Comparison of ENCODE assay signal across 25 cellular contexts in genomic region chr1:224779491-224780020, GRCh38.
DNase-seq lines count a peak whose midpoint lies in the region; ATAC-seq and TF ChIP-seq lines count a peak whose summit lies in the region.
"Had no signal": no experiment of that assay in that cellular context is flagged by ENCODE, and none has a peak within 500 bp of the region (broad histone marks: within the 10 kb centered on the region; RNA-seq: fewer than 3 reads in every experiment).

No MANE protein-coding gene starts in this region.

- TF ChIP-seq CTCF in WTC11 (IDR thresholded peaks at IDR 0.05) (no peak), osteocyte (IDR thresholded peaks at IDR 0.05) (no peak)

- H3K4me1 Mint-ChIP-seq in WTC11 (peaks cover 44% of the 10 kb centered on the region), osteocyte (ENCODE audit: unreplicated experiment) (no peaks in the 10 kb centered on the region)

- POLR2A ChIA-PET in WTC11 (lab: Charles Lee), result no interaction called here

- DNase-seq in HAP-1 (ENCODE audit: low spot score in 2 of 2) (peak; percentile 84 to 99), WTC11 (ENCODE audit: low spot score) (no peak), osteocyte (ENCODE audit: extremely low spot score, unreplicated experiment) (peak; percentile 15), T-helper 1 cell (no peak)
- DNase-seq in activated naive CD4-positive, alpha-beta T cell treated with Interleukin-2 at 50 U/mL for 16 hours, result no peak
- DNase-seq: C1 segment of cervical spinal cord; CD4-positive, alpha-beta memory T cell; COR-L47; DMS53; HCEC 1CT; Karpas-422; NCI-H1092 treated with DMSO at 0.1 percent for 48 hours; NCI-H1436; NCI-H187 treated with DMSO at 0.1 percent for 48 hours; NCI-H524; NCI-H748 treated with DMSO at 0.1 percent for 48 hours; NK-92 treated with Interleukin-12 subunit alpha and Interleukin-12 subunit beta, amount 100 ng/mL, for 24 hours; PC-9 had no signal

- peak overlapping the region; percentile 77 for H3K27ac Mint-ChIP-seq in WTC11
- no peak overlapping the region for H3K27ac Mint-ChIP-seq in osteocyte (ENCODE audit: unreplicated experiment)
- H3K27ac Mint-ChIP-seq: CD4-positive, alpha-beta memory T cell had no signal

- H3K9me3 Mint-ChIP-seq in WTC11, result peaks cover 4% of the 10 kb centered on the region
- no peaks in the 10 kb centered on the region for H3K9me3 Mint-ChIP-seq in osteocyte (ENCODE audit: unreplicated experiment)

- H3K9me3 ChIP-seq in HAP-1, result peaks cover 7% of the 10 kb centered on the region
- H3K9me3 ChIP-seq in iPS-18c (ENCODE audit: control insufficient read depth, insufficient read depth, low read length), result no peaks in the 10 kb centered on the region
- H3K9me3 ChIP-seq: A549, SJCRH30 had no signal

- CTCF ChIA-PET in WTC11 (lab: Charles Lee), result no interaction called here

- peak; percentile 78 for ATAC-seq in WTC11
- ATAC-seq in HG03432 (IDR thresholded peaks at IDR 0.05; ENCODE audit: unreplicated experiment), result no peak
- ATAC-seq: A549, HepG2, Right ventricle myocardium inferior, SK-N-SH treated with all-trans-retinoic acid at 6 μM for 48 hours had no signal

- peak overlapping the region; percentile 37; the same call in 1 of the 2 replicates for H3K4me3 Mint-ChIP-seq in WTC11
- H3K4me3 Mint-ChIP-seq in osteocyte (ENCODE audit: unreplicated experiment), result no peak overlapping the region
- H3K4me3 Mint-ChIP-seq: CD4-positive, alpha-beta memory T cell had no signal

- H3K4me1 ChIP-seq in HAP-1, result peaks cover 27% of the 10 kb centered on the region
- H3K4me1 ChIP-seq: A549 had no signal

- H3K4me3 ChIP-seq in HAP-1 (no peak overlapping the region), iPS-18c (ENCODE audit: insufficient read depth, low read depth, low read length) (0 out of 2 replicates have a peak overlapping the region, but pooled peaks have one; percentile 25)
- H3K4me3 ChIP-seq: A549, PC-9, SJCRH30 had no signal

- H3K27me3 ChIP-seq in HAP-1 (ENCODE audit: low read depth), result no peaks in the 10 kb centered on the region
- H3K27me3 ChIP-seq: SJCRH30 had no signal

- in situ Hi-C loops in HAP-1 (cut with MboI; ENCODE audit: low sequenced_read_pairs), result no loop called here

- H3K36me3 ChIP-seq in HAP-1 (replicated peaks), result no peaks in the 10 kb centered on the region
- H3K36me3 ChIP-seq: SJCRH30 had no signal

- H3K36me3 Mint-ChIP-seq in WTC11, result no peaks in the 10 kb centered on the region; the same call in 1 of the 2 replicates
- no peaks in the 10 kb centered on the region for H3K36me3 Mint-ChIP-seq in osteocyte (ENCODE audit: unreplicated experiment)
- H3K36me3 Mint-ChIP-seq: CD4-positive, alpha-beta memory T cell had no signal

- peaks cover 34% of the 10 kb centered on the region for H3K27me3 Mint-ChIP-seq in WTC11 (ENCODE audit: low read depth)
- peaks cover 3% of the 10 kb centered on the region for H3K27me3 Mint-ChIP-seq in osteocyte (ENCODE audit: unreplicated experiment)

TF ChIP-seq in WTC11, 78 proteins besides CTCF, POLR2A, EP300 and RAD21:
- TF ChIP-seq, protein P1, sequence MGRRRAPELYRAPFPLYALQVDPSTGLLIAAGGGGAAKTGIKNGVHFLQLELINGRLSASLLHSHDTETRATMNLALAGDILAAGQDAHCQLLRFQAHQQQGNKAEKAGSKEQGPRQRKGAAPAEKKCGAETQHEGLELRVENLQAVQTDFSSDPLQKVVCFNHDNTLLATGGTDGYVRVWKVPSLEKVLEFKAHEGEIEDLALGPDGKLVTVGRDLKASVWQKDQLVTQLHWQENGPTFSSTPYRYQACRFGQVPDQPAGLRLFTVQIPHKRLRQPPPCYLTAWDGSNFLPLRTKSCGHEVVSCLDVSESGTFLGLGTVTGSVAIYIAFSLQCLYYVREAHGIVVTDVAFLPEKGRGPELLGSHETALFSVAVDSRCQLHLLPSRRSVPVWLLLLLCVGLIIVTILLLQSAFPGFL (CRISPR knock-in tag; IDR thresholded peaks at IDR 0.05; ENCODE audit: borderline replicate concordance), result no peak
- TF ChIP-seq KAT7 (CRISPR knock-in tag; IDR thresholded peaks at IDR 0.05; ENCODE audit: borderline replicate concordance) (no peak), TCF7 (CRISPR knock-in tag; IDR thresholded peaks at IDR 0.05; ENCODE audit: low read depth) (no peak)

Comparison
In these comparisons a context has a peak if more than half of its experiments do, and no peak if none do; other contexts are left out.
1. DNase-seq: peak in HAP-1 (2 of 2) and osteocyte (single experiment); none in WTC11 (single experiment), T-helper 1 cell (0 of 5) and activated naive CD4-positive, alpha-beta T cell treated with Interleukin-2 at 50 U/mL for 16 hours (single experiment).